Comparison of ENCODE assay signal across 2 cellular contexts in the genomic region with DNA sequence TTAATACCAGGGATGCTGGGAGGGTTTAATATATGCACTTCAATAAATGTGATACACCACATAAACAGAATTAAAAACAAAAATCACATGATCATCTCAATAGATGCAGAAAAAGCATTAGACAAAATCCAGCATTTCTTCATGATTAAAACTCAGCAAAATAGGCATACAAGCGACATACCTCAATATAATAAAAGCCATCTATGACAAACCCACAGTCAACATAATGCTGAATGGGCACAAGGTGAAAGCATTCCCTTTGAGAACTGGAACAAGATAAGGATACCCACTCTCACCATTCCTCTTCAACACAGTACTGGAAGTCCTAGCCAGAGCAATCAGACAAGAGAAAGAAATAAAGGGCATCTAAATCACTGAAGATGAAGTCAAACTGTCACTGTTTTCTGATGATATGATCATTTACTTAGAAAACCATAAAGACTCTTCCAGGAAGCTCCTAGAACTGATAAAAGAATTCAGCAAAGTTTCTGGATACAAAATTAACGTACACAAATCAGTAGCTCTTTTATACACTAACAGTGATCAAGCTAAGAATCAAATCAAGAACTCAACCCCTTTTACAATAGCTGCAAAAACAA. TPM values are rescaled to one million over a fixed set of nuclear protein-coding genes. Genes with fewer than 3 reads are reported as not detected.
"Had no signal": no experiment of that assay in that cellular context is flagged by ENCODE, and none has a peak within 500 bp of the region (broad histone marks: within the 10 kb centered on the region; RNA-seq: fewer than 3 reads in every experiment).

No MANE protein-coding gene starts in this region.

RNA-seq across cellular contexts. Expression of gene SAMSN1, which starts 39.2 kb away (rescaled TPM):
- total RNA-seq: mammary epithelial cell, myocyte had no signal
